In the genomic region with DNA sequence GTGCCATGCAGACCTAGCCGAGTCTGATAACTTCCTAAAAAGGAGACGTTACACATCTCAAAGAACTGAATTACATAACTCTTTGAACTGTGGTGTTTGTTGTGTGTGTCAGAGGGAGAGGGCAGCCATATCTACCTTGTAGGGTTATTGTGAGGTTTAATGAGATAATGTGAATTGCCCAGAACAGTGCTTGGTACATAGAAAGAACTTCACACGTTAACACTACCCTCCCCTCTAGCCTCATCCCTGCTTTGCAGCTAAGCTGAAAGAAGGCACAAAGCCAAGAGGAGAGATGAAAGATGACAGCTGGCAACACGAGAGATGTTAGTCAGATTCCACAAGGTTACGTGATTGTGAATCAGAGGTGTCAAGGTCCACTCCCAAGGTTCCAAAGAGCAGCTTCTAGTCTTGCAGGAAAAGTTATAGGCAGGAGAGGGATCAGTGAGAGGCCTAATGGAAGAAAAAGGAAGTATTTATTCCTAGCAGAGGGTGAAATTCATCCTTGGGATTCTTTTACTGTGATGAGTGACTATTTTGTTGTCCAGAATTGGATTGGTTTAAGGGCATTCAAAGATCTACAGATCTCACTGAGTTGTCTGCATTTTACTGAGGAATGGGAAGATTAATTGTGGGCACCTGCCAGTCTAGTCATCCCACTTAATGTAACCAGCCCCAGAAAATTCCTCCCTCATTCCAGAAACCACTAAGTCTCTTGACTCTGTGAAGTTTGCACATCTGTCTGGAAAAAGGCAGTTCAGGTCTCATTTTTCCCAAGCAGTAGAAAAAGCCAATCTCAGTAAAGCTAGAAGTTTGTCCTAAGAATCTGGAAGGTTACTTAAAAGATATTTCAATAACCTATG, we compare ENCODE assay signal across 10 cellular contexts. TPM values are rescaled to one million over a fixed set of nuclear protein-coding genes. Genes with fewer than 3 reads are reported as not detected.
DNase-seq lines count a peak whose midpoint lies in the region; ATAC-seq, FAIRE-seq and TF ChIP-seq lines count a peak whose summit lies in the region.
"Had no signal": no experiment of that assay in that cellular context is flagged by ENCODE, and none has a peak within 500 bp of the region (broad histone marks: within the 10 kb centered on the region; RNA-seq: fewer than 3 reads in every experiment).

No MANE protein-coding gene starts in this region.

- ATAC-seq in activated T-cell treated with anti-CD3 and anti-CD28 coated beads, Interleukin-2, amount 50 U/mL, for 72 hours (replicated peaks in 1 of 2), result peak; percentile 52
- ATAC-seq in RWPE2 (ENCODE audit: low read depth), result peak; percentile 58; the same call in 2 of the 3 replicates
- peak in 3 of 4 donors; percentile 24 to 81 (median 46) for ATAC-seq in heart left ventricle
- no peak for ATAC-seq in GM21447 (IDR thresholded peaks at IDR 0.05; ENCODE audit: unreplicated experiment)

- no peaks in the 10 kb centered on the region for H3K27me3 ChIP-seq in RWPE2 (ENCODE audit: insufficient read depth, poor library complexity, severe bottlenecking)
- H3K27me3 ChIP-seq in heart left ventricle, result no peaks in the 10 kb centered on the region
- no peaks in the 10 kb centered on the region for H3K27me3 ChIP-seq in small intestine (ENCODE audit: control insufficient read depth in 2 of 2, insufficient read depth in 2 of 2, low read length in 2 of 2)

- no peak for TF ChIP-seq POLR2A in heart left ventricle (IDR thresholded peaks at IDR 0.05)

- no peak for DNase-seq in activated T-cell treated with anti-CD3 and anti-CD28 coated beads, Interleukin-2, amount 50 U/mL, for 72 hours
- no peak for DNase-seq in activated T-cell treated with anti-CD3 and anti-CD28 coated beads, Interleukin-2, amount 50 U/mL, for 24 hours
- DNase-seq in RWPE2 (ENCODE audit: low spot score) (no peak), heart left ventricle (no peak), small intestine (peak; percentile 83), NCI-H748 treated with DMSO at 0.1 percent for 48 hours (lab: John Stamatoyannopoulos, UW) (no peak), NCI-H526 treated with DMSO at 0.1 percent for 48 hours (lab: John Stamatoyannopoulos, UW) (no peak)
- DNase-seq: activated effector memory CD4-positive, alpha-beta T cell treated with anti-CD3 and anti-CD28 coated beads, Interleukin-2, amount 50 U/mL, for 16 hours; AML-193 had no signal

- H3K27ac Mint-ChIP-seq in activated T-cell treated with anti-CD3 and anti-CD28 coated beads, Interleukin-2, amount 50 U/mL, for 72 hours, result peak overlapping the region; percentile 6
- no peak overlapping the region for H3K27ac Mint-ChIP-seq in activated T-cell treated with anti-CD3 and anti-CD28 coated beads, Interleukin-2, amount 50 U/mL, for 24 hours

- peaks cover 5 to 6% of the 10 kb centered on the region in 2 donors for H3K9me3 Mint-ChIP-seq in activated T-cell treated with anti-CD3 and anti-CD28 coated beads, Interleukin-2, amount 50 U/mL, for 72 hours
- H3K9me3 Mint-ChIP-seq in activated T-cell treated with anti-CD3 and anti-CD28 coated beads, Interleukin-2, amount 50 U/mL, for 24 hours, result peaks cover 4% of the 10 kb centered on the region

- 37 to 54% (median 45%) methylated on average over 5 of the region's 5 CpGs for WGBS in heart left ventricle, 4 donors
- WGBS in small intestine, 3 donors, result 25 to 51% (median 42%) methylated on average over 5 of the region's 5 CpGs

- H3K4me3 ChIP-seq in RWPE2 (ENCODE audit: severe bottlenecking), result no peak overlapping the region
- no peak overlapping the region for H3K4me3 ChIP-seq in heart left ventricle
- H3K4me3 ChIP-seq in small intestine (ENCODE audit: low read depth in 1 of 2, low read length in 2 of 2), result no peak overlapping the region

- H3K9me3 ChIP-seq in RWPE2 (ENCODE audit: severe bottlenecking) (no peaks in the 10 kb centered on the region), heart left ventricle (no peaks in the 10 kb centered on the region), small intestine (ENCODE audit: control insufficient read depth, low read depth) (no peaks in the 10 kb centered on the region)

- FAIRE-seq in small intestine (lab: Jason Lieb, UNC), result no peak

- peaks cover 5 to 7% of the 10 kb centered on the region in 2 donors for H3K36me3 Mint-ChIP-seq in activated T-cell treated with anti-CD3 and anti-CD28 coated beads, Interleukin-2, amount 50 U/mL, for 72 hours (ENCODE audit: insufficient read depth in 2 of 2)
- H3K36me3 Mint-ChIP-seq in activated T-cell treated with anti-CD3 and anti-CD28 coated beads, Interleukin-2, amount 50 U/mL, for 24 hours (ENCODE audit: low read depth), result no peaks in the 10 kb centered on the region

- H3K4me1 ChIP-seq in RWPE2 (ENCODE audit: insufficient read depth, poor library complexity, severe bottlenecking) (peaks cover 16% of the 10 kb centered on the region), heart left ventricle (peaks cover 0 to 26% (median 0%) of the 10 kb centered on the region in 12 donors), small intestine (ENCODE audit: control insufficient read depth in 2 of 2, insufficient read depth in 1 of 2, low read depth in 1 of 2, low read length in 1 of 2) (peaks cover 2 to 3% of the 10 kb centered on the region in 2 donors)

- H3K4me1 Mint-ChIP-seq in activated T-cell treated with anti-CD3 and anti-CD28 coated beads, Interleukin-2, amount 50 U/mL, for 72 hours (ENCODE audit: low read depth), result peaks cover 77% of the 10 kb centered on the region
- H3K4me1 Mint-ChIP-seq in activated T-cell treated with anti-CD3 and anti-CD28 coated beads, Interleukin-2, amount 50 U/mL, for 24 hours (ENCODE audit: low read depth), result peaks cover 79% of the 10 kb centered on the region

- TF ChIP-seq CTCF in RWPE2 (IDR thresholded peaks at IDR 0.05; ENCODE audit: poor library complexity, severe bottlenecking) (no peak), heart left ventricle (IDR thresholded peaks at IDR 0.05) (no peak)

- intact Hi-C loops in heart left ventricle (cut with DNase I), result no loop called here

- H3K36me3 ChIP-seq in RWPE2 (ENCODE audit: low read depth) (no peaks in the 10 kb centered on the region), heart left ventricle (no peaks in the 10 kb centered on the region), small intestine (ENCODE audit: control insufficient read depth in 2 of 2, insufficient read depth in 2 of 2, low read length in 2 of 2) (no peaks in the 10 kb centered on the region)

- H3K27ac ChIP-seq in RWPE2 (ENCODE audit: poor library complexity, severe bottlenecking), result no peak overlapping the region
- H3K27ac ChIP-seq in heart left ventricle, result peak overlapping the region in 3 of 12 donors; percentile 34 to 43 (median 35)
- no peak overlapping the region for H3K27ac ChIP-seq in small intestine (ENCODE audit: low read depth in 1 of 2, low read length in 1 of 2)

- H3K4me3 Mint-ChIP-seq in activated T-cell treated with anti-CD3 and anti-CD28 coated beads, Interleukin-2, amount 50 U/mL, for 72 hours, result peak overlapping the region in 1 of 2 donors; percentile 10
- no peak overlapping the region for H3K4me3 Mint-ChIP-seq in activated T-cell treated with anti-CD3 and anti-CD28 coated beads, Interleukin-2, amount 50 U/mL, for 24 hours

- no peaks in the 10 kb centered on the region for H3K27me3 Mint-ChIP-seq in activated T-cell treated with anti-CD3 and anti-CD28 coated beads, Interleukin-2, amount 50 U/mL, for 72 hours (ENCODE audit: low read depth)
- H3K27me3 Mint-ChIP-seq in activated T-cell treated with anti-CD3 and anti-CD28 coated beads, Interleukin-2, amount 50 U/mL, for 24 hours, result no peaks in the 10 kb centered on the region

RNA-seq across cellular contexts. Expression of a gene that starts 25.9 kb away (rescaled TPM):
- 100 to 1,000 TPM; 177 to 213 TPM for total RNA-seq in activated T-cell treated with anti-CD3 and anti-CD28 coated beads, Interleukin-2, amount 50 U/mL, for 72 hours
- 100 to 1,000 TPM; 247 to 373 (median 302) TPM for total RNA-seq in heart left ventricle
- polyA plus RNA-seq in heart left ventricle, result 100 to 1,000 TPM in 1 of 2 donors, 10 to 100 TPM in 1; 59.9 to 247 TPM
- 10 to 100 TPM; 12.7 to 26.0 (median 14.3) TPM for polyA plus RNA-seq in small intestine
